ENCODE assay signal across 20 cellular contexts in the genomic region with DNA sequence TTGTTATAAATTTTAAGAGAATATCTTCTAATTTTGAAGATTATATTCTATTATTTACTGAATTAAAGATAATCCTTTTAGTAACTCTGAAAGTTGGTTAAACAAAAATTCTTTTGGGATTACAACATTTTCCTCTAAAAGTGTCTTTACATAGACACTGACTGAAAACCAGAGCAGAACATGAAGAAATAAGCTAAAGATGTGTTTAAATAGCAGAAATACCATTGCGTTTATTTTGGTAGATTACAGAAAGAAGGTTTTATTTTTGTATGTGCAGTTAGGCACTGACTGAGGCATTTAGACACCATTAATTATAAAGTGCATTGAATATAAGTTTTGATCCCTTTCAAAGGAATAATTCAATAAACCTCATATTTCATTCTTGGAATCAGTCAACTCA.
"Had no signal": no experiment of that assay in that cellular context is flagged by ENCODE, and none has a peak within 500 bp of the region (broad histone marks: within the 10 kb centered on the region; RNA-seq: fewer than 3 reads in every experiment).

No MANE protein-coding gene starts in this region.

- H3K4me3 Mint-ChIP-seq: naive thymus-derived CD4-positive, alpha-beta T cell; natural killer cell had no signal

- H3K4me3 ChIP-seq: coronary artery, dorsolateral prefrontal cortex, esophagus muscularis mucosa, gastrocnemius medialis, heart right ventricle, left lung, lower lobe of right lung had no signal

- H3K9me3 Mint-ChIP-seq: naive thymus-derived CD4-positive, alpha-beta T cell; natural killer cell had no signal

- ATAC-seq: gastrocnemius medialis; heart right ventricle; left cardiac atrium; left lung; left ventricle myocardium superior; lower lobe of right lung; naive thymus-derived CD4-positive, alpha-beta T cell; natural killer cell had no signal

- H3K27me3 ChIP-seq: dorsolateral prefrontal cortex, esophagus muscularis mucosa, gastrocnemius medialis, left lung had no signal

- DNase-seq: dermis blood vessel endothelial cell; dorsolateral prefrontal cortex; effector CD4-positive, alpha-beta T cell; effector memory CD4-positive, alpha-beta T cell; foreskin melanocyte; gastrocnemius medialis; glutamatergic neuron; head of caudate nucleus; heart right ventricle; hippocampal formation; left cardiac atrium; left lung; left ventricle myocardium superior; lower lobe of right lung; mesendoderm; midbrain; naive thymus-derived CD4-positive, alpha-beta T cell; natural killer cell had no signal

- H3K27ac ChIP-seq: coronary artery, dorsolateral prefrontal cortex, esophagus muscularis mucosa, gastrocnemius medialis, heart right ventricle, left lung, lower lobe of right lung had no signal

- H3K27ac Mint-ChIP-seq: naive thymus-derived CD4-positive, alpha-beta T cell; natural killer cell had no signal

- H3K4me1 ChIP-seq: esophagus muscularis mucosa, gastrocnemius medialis, left lung, lower lobe of right lung had no signal

- H3K9me3 ChIP-seq: esophagus muscularis mucosa, gastrocnemius medialis, heart right ventricle, left lung, lower lobe of right lung had no signal

- H3K4me1 Mint-ChIP-seq: natural killer cell had no signal

- H3K36me3 Mint-ChIP-seq: naive thymus-derived CD4-positive, alpha-beta T cell; natural killer cell had no signal

- H3K36me3 ChIP-seq: esophagus muscularis mucosa, gastrocnemius medialis, heart right ventricle, left lung, lower lobe of right lung had no signal
